ENCODE assay signal across 8 cellular contexts in genomic region chr3:184379375-184380209, GRCh38. TPM values are rescaled to one million over a fixed set of nuclear protein-coding genes. Genes with fewer than 3 reads are reported as not detected.
A peak's percentile ranks its signal among the peaks of the same experiment; 100 is the strongest.
DNase-seq lines count a peak whose midpoint lies in the region; ATAC-seq and TF ChIP-seq lines count a peak whose summit lies in the region.

Gene CHRD (plus strand): TSS chr3:184380054. CDS start chr3:184380319, 265 bp downstream.

- no TSS peak for BruUV-seq in Calu3 (replicated peaks; lab: Mats Ljungman, UMichigan)

- peak within 1 kb of the TSS; percentile 52 for H3K4me3 Mint-ChIP-seq in Calu3 (ENCODE audit: low read depth, unreplicated experiment)
- H3K4me3 Mint-ChIP-seq in activated T-helper 1 cell treated with anti-CD3 and anti-CD28 coated beads, Interleukin-12 subunit alpha, Interleukin-12 subunit beta, Interleukin-2, Interleukin-4 antibody, amounts not matched to agents 30 ng/mL and 10 ng/mL and 1 ng/mL, durations not matched to agents 14 hours and 24 hours and 36 hours = peak within 1 kb of the TSS; percentile 40

- ATAC-seq in left ventricle myocardium superior (peak; percentile 75), HG02623 (IDR thresholded peaks at IDR 0.05; ENCODE audit: unreplicated experiment) (no peak)

- intact Hi-C loops in Calu3 (cut with micrococcal nuclease; ENCODE audit: unreplicated experiment) (loop anchor here (10.0 kb wide), 1 partner anchor 135 kb away; no protein-coding TSS in a partner anchor), left ventricle myocardium superior (cut with micrococcal nuclease) (loop anchor here (10.0 kb wide), 2 partner anchors 135 to 165 kb away; no protein-coding TSS in a partner anchor), prostate gland (cut with DNase I) (loop anchor here (5.0 kb wide), 1 partner anchor 133 kb away; no protein-coding TSS in a partner anchor)
- intact Hi-C loops in activated T-helper 1 cell treated with anti-CD3 and anti-CD28 coated beads, Interleukin-12 subunit alpha, Interleukin-12 subunit beta, Interleukin-2, Interleukin-4 antibody, amounts not matched to agents 30 ng/mL and 10 ng/mL and 1 ng/mL, durations not matched to agents 14 hours and 24 hours and 36 hours (cut with micrococcal nuclease) = no loop called here

- H3K9me3 Mint-ChIP-seq in Calu3 (ENCODE audit: low read depth, unreplicated experiment) = no peaks in the 10 kb centered on the region
- no peaks in the 10 kb centered on the region for H3K9me3 Mint-ChIP-seq in activated T-helper 1 cell treated with anti-CD3 and anti-CD28 coated beads, Interleukin-12 subunit alpha, Interleukin-12 subunit beta, Interleukin-2, Interleukin-4 antibody, amounts not matched to agents 30 ng/mL and 10 ng/mL and 1 ng/mL, durations not matched to agents 14 hours and 24 hours and 36 hours

- peaks cover 94% of the 10 kb centered on the region for H3K27me3 Mint-ChIP-seq in Calu3 (ENCODE audit: unreplicated experiment)
- peaks cover 70% of the 10 kb centered on the region for H3K27me3 Mint-ChIP-seq in activated T-helper 1 cell treated with anti-CD3 and anti-CD28 coated beads, Interleukin-12 subunit alpha, Interleukin-12 subunit beta, Interleukin-2, Interleukin-4 antibody, amounts not matched to agents 30 ng/mL and 10 ng/mL and 1 ng/mL, durations not matched to agents 14 hours and 24 hours and 36 hours (ENCODE audit: insufficient read depth)

- no peak for TF ChIP-seq POLR2A in prostate gland (IDR thresholded peaks at IDR 0.05)

- 31% methylated on average over 23 of the region's 73 CpGs for WGBS in prostate gland

- no peaks in the 10 kb centered on the region for H3K9me3 ChIP-seq in prostate gland

- TF ChIP-seq CTCF in Calu3 (IDR thresholded peaks at IDR 0.05; ENCODE audit: unreplicated experiment) (no peak), prostate gland (IDR thresholded peaks at IDR 0.05) (no peak)

- no peak within 1 kb of the TSS for H3K27ac Mint-ChIP-seq in Calu3 (ENCODE audit: unreplicated experiment)
- H3K27ac Mint-ChIP-seq in activated T-helper 1 cell treated with anti-CD3 and anti-CD28 coated beads, Interleukin-12 subunit alpha, Interleukin-12 subunit beta, Interleukin-2, Interleukin-4 antibody, amounts not matched to agents 30 ng/mL and 10 ng/mL and 1 ng/mL, durations not matched to agents 14 hours and 24 hours and 36 hours = no peak within 1 kb of the TSS

- DNase-seq in Calu3 = no peak
- DNase-seq in activated T-helper 1 cell treated with anti-CD3 and anti-CD28 coated beads, Interleukin-12 subunit alpha, Interleukin-12 subunit beta, Interleukin-2, Interleukin-4 antibody, amounts not matched to agents 30 ng/mL and 10 ng/mL and 1 ng/mL, durations not matched to agents 14 hours and 24 hours and 36 hours (ENCODE audit: low spot score) = no peak
- DNase-seq in left ventricle myocardium superior = peak; percentile 74
- DNase-seq in prostate gland (ENCODE audit: low spot score) = no peak
- DNase-seq in OCI-M1 (lab: John Stamatoyannopoulos, UW) = no peak
- no peak for DNase-seq in T-helper 9 cell
- DNase-seq in NCI-H187 treated with DMSO at 0.1 percent for 48 hours (lab: John Stamatoyannopoulos, UW) = no peak

- H3K4me1 Mint-ChIP-seq in Calu3 (ENCODE audit: low read depth, unreplicated experiment) = no peaks in the 10 kb centered on the region
- no peaks in the 10 kb centered on the region for H3K4me1 Mint-ChIP-seq in activated T-helper 1 cell treated with anti-CD3 and anti-CD28 coated beads, Interleukin-12 subunit alpha, Interleukin-12 subunit beta, Interleukin-2, Interleukin-4 antibody, amounts not matched to agents 30 ng/mL and 10 ng/mL and 1 ng/mL, durations not matched to agents 14 hours and 24 hours and 36 hours (ENCODE audit: low read depth)

- H3K4me3 ChIP-seq in prostate gland = peak within 1 kb of the TSS; percentile 44 to 49

- no peaks in the 10 kb centered on the region for H3K36me3 ChIP-seq in prostate gland

- no peaks in the 10 kb centered on the region for H3K27me3 ChIP-seq in prostate gland (replicated peaks; ENCODE audit: insufficient read depth)

- CTCF ChIA-PET in Calu3 (lab: Charles Lee) = no interaction called here

- no peaks in the 10 kb centered on the region for H3K4me1 ChIP-seq in prostate gland (replicated peaks)

- H3K27ac ChIP-seq in prostate gland = peak within 1 kb of the TSS; percentile 44 to 51

- no peaks in the 10 kb centered on the region for H3K36me3 Mint-ChIP-seq in Calu3 (ENCODE audit: insufficient read depth, unreplicated experiment)
- H3K36me3 Mint-ChIP-seq in activated T-helper 1 cell treated with anti-CD3 and anti-CD28 coated beads, Interleukin-12 subunit alpha, Interleukin-12 subunit beta, Interleukin-2, Interleukin-4 antibody, amounts not matched to agents 30 ng/mL and 10 ng/mL and 1 ng/mL, durations not matched to agents 14 hours and 24 hours and 36 hours (ENCODE audit: low read depth) = no peaks in the 10 kb centered on the region

RNA-seq across cellular contexts. Expression of gene CHRD, which starts in this region (rescaled TPM):
- total RNA-seq in Calu3 (2022) (not detected in 2 replicates), left ventricle myocardium superior (4.6 TPM), prostate gland (1 to 10 TPM; 2.5 to 8.0 TPM)
- not detected in 2 replicates for total RNA-seq in activated T-helper 1 cell treated with anti-CD3 and anti-CD28 coated beads, Interleukin-12 subunit alpha, Interleukin-12 subunit beta, Interleukin-2, Interleukin-4 antibody, amounts not matched to agents 30 ng/mL and 10 ng/mL and 1 ng/mL, durations not matched to agents 14 hours and 24 hours and 36 hours
